18 cellular contexts compared by ENCODE assay signal in the genomic region with DNA sequence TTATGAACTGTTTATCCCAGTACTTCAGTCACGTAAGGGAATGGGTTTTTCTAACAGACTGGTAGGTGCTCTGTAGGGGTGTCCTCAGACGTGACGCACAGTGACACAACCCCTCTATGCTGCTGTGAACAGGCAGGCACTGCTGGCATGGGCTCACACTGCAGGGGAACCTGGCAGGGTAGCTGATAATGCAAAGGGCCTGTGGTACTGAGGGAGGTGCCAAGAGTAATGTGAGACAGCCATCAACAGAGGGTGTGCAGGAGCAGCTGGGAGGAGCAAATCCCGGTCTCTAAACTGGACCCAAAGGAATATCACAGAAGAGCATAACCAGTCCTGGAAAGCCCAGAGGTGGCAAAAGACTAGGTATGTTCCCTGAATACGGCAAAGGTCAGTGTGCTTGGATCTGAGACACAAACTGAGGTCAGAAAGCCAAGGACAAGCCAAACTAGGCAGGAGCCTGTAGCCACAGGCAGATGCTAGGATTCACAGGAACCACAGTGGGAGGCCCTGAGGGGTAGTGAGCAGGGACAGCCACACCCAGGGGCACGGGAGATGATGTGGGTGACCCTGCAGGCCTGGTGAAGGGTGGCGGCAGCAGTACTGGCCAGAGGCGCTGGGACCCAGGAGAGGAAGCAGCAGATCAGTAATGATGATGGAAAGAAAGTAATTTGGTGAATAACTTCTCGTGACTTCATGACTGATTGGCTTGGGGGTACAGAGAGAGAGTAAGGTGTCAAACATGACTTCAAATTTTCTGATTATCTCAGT.
DNase-seq lines count a peak whose midpoint lies in the region; ATAC-seq and TF ChIP-seq lines count a peak whose summit lies in the region.
"Had no signal": no experiment of that assay in that cellular context is flagged by ENCODE, and none has a peak within 500 bp of the region (broad histone marks: within the 10 kb centered on the region; RNA-seq: fewer than 3 reads in every experiment).

No MANE protein-coding gene starts in this region.

- CTCF ChIA-PET in HEK293 (lab: Yijun Ruan, JAX), result no interaction called here

- POLR2A ChIA-PET in HEK293 (lab: Yijun Ruan, JAX), result no interaction called here

- H3K4me3 Mint-ChIP-seq in osteocyte (ENCODE audit: unreplicated experiment), result no peak overlapping the region
- H3K4me3 Mint-ChIP-seq: CD4-positive, CD25-positive, alpha-beta regulatory T cell had no signal

- H3K27ac ChIP-seq in HEK293 (ENCODE audit: extremely low read depth, low read depth, low read length) (no peak overlapping the region), RWPE2 (ENCODE audit: poor library complexity, severe bottlenecking) (no peak overlapping the region)

- no peaks in the 10 kb centered on the region for H3K4me1 Mint-ChIP-seq in osteocyte (ENCODE audit: unreplicated experiment)
- H3K4me1 Mint-ChIP-seq: CD4-positive, CD25-positive, alpha-beta regulatory T cell had no signal

- DNase-seq in RWPE2 (ENCODE audit: low spot score) (peak; percentile 60), osteocyte (ENCODE audit: extremely low spot score, unreplicated experiment) (peak; percentile 46), HT-29 (ENCODE audit: low spot score) (no peak)
- no peak for DNase-seq in activated effector memory CD4-positive, alpha-beta T cell treated with Interleukin-2 at 50 U/mL for 16 hours
- DNase-seq: ACHN; BE2C; C1 segment of cervical spinal cord; CD4-positive, CD25-positive, alpha-beta regulatory T cell; DMS153; DMS79; GDM1; GOT3; H7; IMR-90 had no signal

- no peaks in the 10 kb centered on the region for H3K4me1 ChIP-seq in HEK293 (ENCODE audit: control insufficient read depth, insufficient read depth, low read length)
- H3K4me1 ChIP-seq in RWPE2 (ENCODE audit: insufficient read depth, poor library complexity, severe bottlenecking), result no peaks in the 10 kb centered on the region
- H3K4me1 ChIP-seq: BE2C had no signal

- H3K9me3 ChIP-seq in HEK293 (ENCODE audit: control insufficient read depth, insufficient read depth, low read depth, low read length), result no peaks in the 10 kb centered on the region
- no peaks in the 10 kb centered on the region for H3K9me3 ChIP-seq in RWPE2 (ENCODE audit: severe bottlenecking)
- H3K9me3 ChIP-seq: BE2C had no signal

- H3K27ac Mint-ChIP-seq in osteocyte (ENCODE audit: unreplicated experiment), result no peak overlapping the region
- H3K27ac Mint-ChIP-seq: CD4-positive, CD25-positive, alpha-beta regulatory T cell had no signal

- H3K36me3 ChIP-seq in HEK293 (ENCODE audit: control insufficient read depth in 2 of 2, insufficient read depth in 1 of 2, low read length in 2 of 2) (no peaks in the 10 kb centered on the region), RWPE2 (ENCODE audit: low read depth) (no peaks in the 10 kb centered on the region)
- H3K36me3 ChIP-seq: BE2C had no signal

- H3K36me3 Mint-ChIP-seq in osteocyte (ENCODE audit: unreplicated experiment), result no peaks in the 10 kb centered on the region
- H3K36me3 Mint-ChIP-seq: CD4-positive, CD25-positive, alpha-beta regulatory T cell had no signal

- H3K27me3 ChIP-seq in RWPE2 (ENCODE audit: insufficient read depth, poor library complexity, severe bottlenecking), result peaks cover 16% of the 10 kb centered on the region

- TF ChIP-seq CTCF in HEK293 (tag by site-specific recombination; IDR thresholded peaks at IDR 0.05) (no peak), RWPE2 (IDR thresholded peaks at IDR 0.05; ENCODE audit: poor library complexity, severe bottlenecking) (no peak), osteocyte (IDR thresholded peaks at IDR 0.05) (no peak)

- no peaks in the 10 kb centered on the region for H3K9me3 Mint-ChIP-seq in osteocyte (ENCODE audit: unreplicated experiment)

- H3K27me3 Mint-ChIP-seq in osteocyte (ENCODE audit: unreplicated experiment), result no peaks in the 10 kb centered on the region

- ATAC-seq in RWPE2 (ENCODE audit: low read depth) (no peak), HG02840 (IDR thresholded peaks at IDR 0.05; ENCODE audit: low FRiP score, unreplicated experiment) (no peak)
- ATAC-seq: HCT116, K562 had no signal

- no peak overlapping the region for H3K4me3 ChIP-seq in HEK293 (ENCODE audit: low read depth, low read length)
- H3K4me3 ChIP-seq in RWPE2 (ENCODE audit: severe bottlenecking), result no peak overlapping the region
- H3K4me3 ChIP-seq: K562 had no signal

TF ChIP-seq in HEK293, 187 proteins besides CTCF, POLR2A, EP300 and RAD21:
- peak; percentile 37; the same call in 1 of the 2 replicates for TF ChIP-seq ZIC2 (tag by site-specific recombination; IDR thresholded peaks at IDR 0.05)
- no peak for TF ChIP-seq GFI1B (tag by site-specific recombination; IDR thresholded peaks at IDR 0.05)
- TF ChIP-seq, protein P1, sequence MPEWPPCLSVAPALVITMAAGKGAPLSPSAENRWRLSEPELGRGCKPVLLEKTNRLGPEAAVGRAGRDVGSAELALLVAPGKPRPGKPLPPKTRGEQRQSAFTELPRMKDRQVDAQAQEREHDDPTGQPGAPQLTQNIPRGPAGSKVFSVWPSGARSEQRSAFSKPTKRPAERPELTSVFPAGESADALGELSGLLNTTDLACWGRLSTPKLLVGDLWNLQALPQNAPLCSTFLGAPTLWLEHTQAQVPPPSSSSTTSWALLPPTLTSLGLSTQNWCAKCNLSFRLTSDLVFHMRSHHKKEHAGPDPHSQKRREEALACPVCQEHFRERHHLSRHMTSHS (tag by site-specific recombination; IDR thresholded peaks at IDR 0.05), result no peak
- no peak for TF ChIP-seq ZNF23 (tag by site-specific recombination; IDR thresholded peaks at IDR 0.05; ENCODE audit: borderline replicate concordance)
- TF ChIP-seq, protein P2, sequence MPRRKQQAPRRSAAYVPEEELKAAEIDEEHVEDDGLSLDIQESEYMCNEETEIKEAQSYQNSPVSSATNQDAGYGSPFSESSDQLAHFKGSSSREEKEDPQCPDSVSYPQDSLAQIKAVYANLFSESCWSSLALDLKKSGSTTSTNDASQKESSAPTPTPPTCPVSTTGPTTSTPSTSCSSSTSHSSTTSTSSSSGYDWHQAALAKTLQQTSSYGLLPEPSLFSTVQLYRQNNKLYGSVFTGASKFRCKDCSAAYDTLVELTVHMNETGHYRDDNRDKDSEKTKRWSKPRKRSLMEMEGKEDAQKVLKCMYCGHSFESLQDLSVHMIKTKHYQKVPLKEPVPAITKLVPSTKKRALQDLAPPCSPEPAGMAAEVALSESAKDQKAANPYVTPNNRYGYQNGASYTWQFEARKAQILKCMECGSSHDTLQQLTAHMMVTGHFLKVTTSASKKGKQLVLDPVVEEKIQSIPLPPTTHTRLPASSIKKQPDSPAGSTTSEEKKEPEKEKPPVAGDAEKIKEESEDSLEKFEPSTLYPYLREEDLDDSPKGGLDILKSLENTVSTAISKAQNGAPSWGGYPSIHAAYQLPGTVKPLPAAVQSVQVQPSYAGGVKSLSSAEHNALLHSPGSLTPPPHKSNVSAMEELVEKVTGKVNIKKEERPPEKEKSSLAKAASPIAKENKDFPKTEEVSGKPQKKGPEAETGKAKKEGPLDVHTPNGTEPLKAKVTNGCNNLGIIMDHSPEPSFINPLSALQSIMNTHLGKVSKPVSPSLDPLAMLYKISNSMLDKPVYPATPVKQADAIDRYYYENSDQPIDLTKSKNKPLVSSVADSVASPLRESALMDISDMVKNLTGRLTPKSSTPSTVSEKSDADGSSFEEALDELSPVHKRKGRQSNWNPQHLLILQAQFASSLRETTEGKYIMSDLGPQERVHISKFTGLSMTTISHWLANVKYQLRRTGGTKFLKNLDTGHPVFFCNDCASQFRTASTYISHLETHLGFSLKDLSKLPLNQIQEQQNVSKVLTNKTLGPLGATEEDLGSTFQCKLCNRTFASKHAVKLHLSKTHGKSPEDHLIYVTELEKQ (tag by site-specific recombination; IDR thresholded peaks at IDR 0.05; ENCODE audit: borderline replicate concordance), result no peak
- TF ChIP-seq, protein P3, sequence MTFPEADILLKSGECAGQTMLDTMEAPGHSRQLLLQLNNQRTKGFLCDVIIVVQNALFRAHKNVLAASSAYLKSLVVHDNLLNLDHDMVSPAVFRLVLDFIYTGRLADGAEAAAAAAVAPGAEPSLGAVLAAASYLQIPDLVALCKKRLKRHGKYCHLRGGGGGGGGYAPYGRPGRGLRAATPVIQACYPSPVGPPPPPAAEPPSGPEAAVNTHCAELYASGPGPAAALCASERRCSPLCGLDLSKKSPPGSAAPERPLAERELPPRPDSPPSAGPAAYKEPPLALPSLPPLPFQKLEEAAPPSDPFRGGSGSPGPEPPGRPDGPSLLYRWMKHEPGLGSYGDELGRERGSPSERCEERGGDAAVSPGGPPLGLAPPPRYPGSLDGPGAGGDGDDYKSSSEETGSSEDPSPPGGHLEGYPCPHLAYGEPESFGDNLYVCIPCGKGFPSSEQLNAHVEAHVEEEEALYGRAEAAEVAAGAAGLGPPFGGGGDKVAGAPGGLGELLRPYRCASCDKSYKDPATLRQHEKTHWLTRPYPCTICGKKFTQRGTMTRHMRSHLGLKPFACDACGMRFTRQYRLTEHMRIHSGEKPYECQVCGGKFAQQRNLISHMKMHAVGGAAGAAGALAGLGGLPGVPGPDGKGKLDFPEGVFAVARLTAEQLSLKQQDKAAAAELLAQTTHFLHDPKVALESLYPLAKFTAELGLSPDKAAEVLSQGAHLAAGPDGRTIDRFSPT (tag by site-specific recombination; IDR thresholded peaks at IDR 0.05), result no peak
- no peak for TF ChIP-seq ZNF701 (tag by site-specific recombination; IDR thresholded peaks at IDR 0.05)
- TF ChIP-seq ZNF792 (tag by site-specific recombination; IDR thresholded peaks at IDR 0.05), result no peak

Comparison
In these comparisons a context has a peak if more than half of its experiments do, and no peak if none do; other contexts are left out.
1. DNase-seq: peak in RWPE2 (single experiment) and osteocyte (single experiment); none in HT-29 (single experiment) and activated effector memory CD4-positive, alpha-beta T cell treated with Interleukin-2 at 50 U/mL for 16 hours (single experiment).